ENCODE assay signal across 7 cellular contexts in genomic region chr7:76461463-76462101, GRCh38. TPM values are rescaled to one million over a fixed set of nuclear protein-coding genes. Genes with fewer than 3 reads are reported as not detected.
DNase-seq lines count a peak whose midpoint lies in the region; ATAC-seq and TF ChIP-seq lines count a peak whose summit lies in the region.
"Not testable (repeated sequence)": the region's sequence is repeated elsewhere in the genome, so short reads cannot be mapped to it uniquely, and the experiment has no call there.

DTX2 (plus strand) TSS chr7:76461709; CDS start chr7:76480510, 18,801 bp downstream.

- WGBS in sigmoid colon, 2 donors, result 1% methylated on average over 21 of the region's 54 CpGs

- not testable (repeated sequence) for H3K9ac ChIP-seq in iPS-18a (ENCODE audit: low read length)

- not testable (repeated sequence) for H3K4me3 Mint-ChIP-seq in activated CD4-positive, alpha-beta memory T cell treated with anti-CD3 and anti-CD28 coated beads for 36 hours

- H3K27ac Mint-ChIP-seq in activated CD4-positive, alpha-beta memory T cell treated with anti-CD3 and anti-CD28 coated beads for 36 hours, result not testable (repeated sequence)

- H3K4me3 ChIP-seq in iPS-18a (ENCODE audit: low read length), result peak within 1 kb of the TSS; percentile 33
- H3K4me3 ChIP-seq in sigmoid colon, result peak within 1 kb of the TSS; percentile 49 to 73 (median 56)

- H3K9me3 ChIP-seq in KOPT-K1 (ENCODE audit: insufficient read depth, low read length, poor library complexity, severe bottlenecking); iPS-18a (ENCODE audit: control insufficient read depth, low read depth, low read length); sigmoid colon: not testable (repeated sequence)

- H3K27ac ChIP-seq in KOPT-K1 (ENCODE audit: low read depth, low read length, poor library complexity, severe bottlenecking), result peak within 1 kb of the TSS; percentile 47
- not testable (repeated sequence) for H3K27ac ChIP-seq in iPS-18a (ENCODE audit: low read length)
- peak within 1 kb of the TSS; percentile 70 to 79 (median 74) for H3K27ac ChIP-seq in sigmoid colon

- TF ChIP-seq POLR2A in sigmoid colon (IDR thresholded peaks at IDR 0.05), result not testable (repeated sequence)

- DNase-seq in activated CD4-positive, alpha-beta memory T cell treated with anti-CD3 and anti-CD28 coated beads for 36 hours, result peak; percentile 53
- DNase-seq in central memory CD4-positive, alpha-beta T cell, result peak; percentile 70
- not testable (repeated sequence) for DNase-seq in sigmoid colon

- TF ChIP-seq EP300 in sigmoid colon (IDR thresholded peaks at IDR 0.05), result not testable (repeated sequence)

- not testable (repeated sequence) for H3K36me3 ChIP-seq in KOPT-K1 (ENCODE audit: insufficient read depth, low read length); iPS-18a (ENCODE audit: control insufficient read depth, low read depth, low read length); sigmoid colon

- H3K4me1 Mint-ChIP-seq in activated CD4-positive, alpha-beta memory T cell treated with anti-CD3 and anti-CD28 coated beads for 36 hours (ENCODE audit: low read depth), result not testable (repeated sequence)

- peak; percentile 96 for ATAC-seq in GM18873 (IDR thresholded peaks at IDR 0.05; ENCODE audit: low FRiP score, unreplicated experiment)
- peak; percentile 97 for ATAC-seq in HG02763 (IDR thresholded peaks at IDR 0.05; ENCODE audit: unreplicated experiment)

- H3K9me3 Mint-ChIP-seq in activated CD4-positive, alpha-beta memory T cell treated with anti-CD3 and anti-CD28 coated beads for 36 hours, result not testable (repeated sequence)

- CTCF ChIA-PET in activated CD4-positive, alpha-beta memory T cell treated with anti-CD3 and anti-CD28 coated beads for 36 hours (lab: Charles Lee), result not testable (repeated sequence)

- TF ChIP-seq CTCF in sigmoid colon (IDR thresholded peaks at IDR 0.05), result peak in 1 of 4 experiments; percentile 9

- POLR2A ChIA-PET in activated CD4-positive, alpha-beta memory T cell treated with anti-CD3 and anti-CD28 coated beads for 36 hours (lab: Charles Lee), result not testable (repeated sequence)

- H3K4me1 ChIP-seq in iPS-18a (ENCODE audit: control insufficient read depth, low read depth, low read length); sigmoid colon: not testable (repeated sequence)

- not testable (repeated sequence) for H3K27me3 ChIP-seq in iPS-18a (ENCODE audit: control insufficient read depth, insufficient read depth, low read length); sigmoid colon

- intact Hi-C loops in activated CD4-positive, alpha-beta memory T cell treated with anti-CD3 and anti-CD28 coated beads for 36 hours (cut with micrococcal nuclease); sigmoid colon (cut with DNase I): not testable (repeated sequence)

- not testable (repeated sequence) for H3K27me3 Mint-ChIP-seq in activated CD4-positive, alpha-beta memory T cell treated with anti-CD3 and anti-CD28 coated beads for 36 hours

- H3K36me3 Mint-ChIP-seq in activated CD4-positive, alpha-beta memory T cell treated with anti-CD3 and anti-CD28 coated beads for 36 hours, result not testable (repeated sequence)

RNA-seq across cellular contexts. Expression of gene DTX2, which starts in this region (rescaled TPM):
- total RNA-seq in activated CD4-positive, alpha-beta memory T cell treated with anti-CD3 and anti-CD28 coated beads for 36 hours, result 10 to 100 TPM; 15.9 to 16.5 TPM
- 10 to 100 TPM; 11.1 to 29.9 (median 17.0) TPM for total RNA-seq in sigmoid colon
- 10 to 100 TPM; 23.4 to 71.9 (median 37.9) TPM for polyA plus RNA-seq in sigmoid colon
